19 cellular contexts compared by ENCODE assay signal in genomic region chr14:49480053-49480452, GRCh38.
"Had no signal": no experiment of that assay in that cellular context is flagged by ENCODE, and none has a peak within 500 bp of the region (broad histone marks: within the 10 kb centered on the region; RNA-seq: fewer than 3 reads in every experiment).

No MANE protein-coding gene starts in this region.

- H3K9me3 ChIP-seq: tibial nerve had no signal

- H3K4me3 ChIP-seq: coronary artery, right atrium auricular region, tibial nerve had no signal

- ATAC-seq: foreskin keratinocyte; left ventricle myocardium superior; natural killer cell; stimulated activated naive CD8-positive, alpha-beta T cell treated with anti-CD3 and anti-CD28 coated beads, Interleukin-15, Interleukin-2, amounts not matched to agents 100 U/mL and 50 U/mL, for 24 hours had no signal

- H3K36me3 ChIP-seq: right atrium auricular region, tibial nerve had no signal

- H3K27ac ChIP-seq: coronary artery, foreskin keratinocyte, right atrium auricular region, tibial nerve had no signal

- H3K9me3 Mint-ChIP-seq: endodermal cell, natural killer cell had no signal

- H3K36me3 Mint-ChIP-seq: immature natural killer cell, memory B cell, mesothelial cell of epicardium, natural killer cell had no signal

- H3K27me3 ChIP-seq: right atrium auricular region, tibial nerve had no signal

- DNase-seq: effector CD4-positive, alpha-beta T cell; endodermal cell; erythroblast; foreskin keratinocyte; immature natural killer cell; left ventricle myocardium superior; natural killer cell; posterior cingulate gyrus; small intestine; stimulated activated CD4-positive, alpha-beta T cell treated with anti-CD3 and anti-CD28 coated beads, Interleukin-12 subunit alpha, Interleukin-12 subunit beta, amount 100 ng/mL, for 4 hours; stimulated activated naive CD8-positive, alpha-beta T cell treated with anti-CD3 and anti-CD28 coated beads, Interleukin-15, Interleukin-2, amounts not matched to agents 100 U/mL and 50 U/mL, for 24 hours had no signal

- H3K27ac Mint-ChIP-seq: endodermal cell, immature natural killer cell, memory B cell, mesothelial cell of epicardium, natural killer cell had no signal

- FAIRE-seq: endothelial cell of umbilical vein, keratinocyte, small intestine had no signal

- H3K4me1 ChIP-seq: foreskin keratinocyte, right atrium auricular region, tibial nerve had no signal

- H3K4me1 Mint-ChIP-seq: immature natural killer cell, natural killer cell had no signal

- H3K4me3 Mint-ChIP-seq: endodermal cell, immature natural killer cell, memory B cell, mesothelial cell of epicardium, natural killer cell, neural crest cell had no signal
